20 cellular contexts compared by ENCODE assay signal in genomic region chr2:44250376-44250775, GRCh38. TPM values are rescaled to one million over a fixed set of nuclear protein-coding genes. Genes with fewer than 3 reads are reported as not detected.
DNase-seq lines count a peak whose midpoint lies in the region; ATAC-seq, FAIRE-seq and TF ChIP-seq lines count a peak whose summit lies in the region.
"Had no signal": no experiment of that assay in that cellular context is flagged by ENCODE, and none has a peak within 500 bp of the region (broad histone marks: within the 10 kb centered on the region; RNA-seq: fewer than 3 reads in every experiment).

No MANE protein-coding gene starts in this region.

- no peak for TF ChIP-seq CTCF in GM12865 (IDR thresholded peaks at IDR 0.05; ENCODE audit: insufficient read depth, low read depth, low read length, missing control alignments)
- no peak for TF ChIP-seq CTCF in MM.1S (IDR thresholded peaks at IDR 0.05; ENCODE audit: low read length)

- H2AFZ ChIP-seq in MM.1S (ENCODE audit: low read length) (peak overlapping the region; percentile 13; the same call in 1 of the 2 replicates), mesenchymal stem cell (ENCODE audit: low read depth, low read length) (no peak overlapping the region)

- H3K23ac ChIP-seq in mesenchymal stem cell (ENCODE audit: low read length in 2 of 2) = no peak overlapping the region

- H3K79me1 ChIP-seq in mesenchymal stem cell (replicated peaks; ENCODE audit: low read length, poor library complexity, severe bottlenecking) = no peaks in the 10 kb centered on the region

- FAIRE-seq in GM19239 (lab: Jason Lieb, UNC) = peak; percentile 88
- FAIRE-seq: colon had no signal

- no peak overlapping the region for H2BK15ac ChIP-seq in mesenchymal stem cell (ENCODE audit: low read depth, poor library complexity, severe bottlenecking)

- H3K27ac ChIP-seq in MM.1S (ENCODE audit: low read length) (peak overlapping the region; percentile 39; the same call in 1 of the 2 replicates), mesenchymal stem cell (ENCODE audit: low read length, poor library complexity, severe bottlenecking) (no peak overlapping the region)
- H3K27ac ChIP-seq: suprapubic skin had no signal

- H3K36me3 ChIP-seq in MM.1S (replicated peaks; ENCODE audit: insufficient read depth, low read length) (no peaks in the 10 kb centered on the region), mesenchymal stem cell (ENCODE audit: control insufficient read depth in 1 of 2, insufficient read depth in 2 of 2, low read depth in 1 of 2, low read length in 2 of 2) (no peaks in the 10 kb centered on the region)
- H3K36me3 ChIP-seq: suprapubic skin had no signal

- H3K27me3 ChIP-seq in MM.1S (replicated peaks; ENCODE audit: insufficient read depth, low read length) (no peaks in the 10 kb centered on the region), mesenchymal stem cell (ENCODE audit: control insufficient read depth in 1 of 2, insufficient read depth in 1 of 2, low read length in 2 of 2) (peaks cover 0 to 3% of the 10 kb centered on the region in 2 experiments)
- H3K27me3 ChIP-seq: suprapubic skin had no signal

- DNase-seq in GM12865 (ENCODE audit: low read depth) = peak; percentile 61
- DNase-seq in GM19239 (ENCODE audit: insufficient read length, low spot score) = peak; percentile 12
- DNase-seq in MM.1S = peak; percentile 71
- no peak for DNase-seq in NCI-H1417 (lab: John Stamatoyannopoulos, UW)
- DNase-seq in DMS53 (lab: John Stamatoyannopoulos, UW) = no peak
- no peak for DNase-seq in mesenchymal stem cell
- no peak for DNase-seq in DMS 273 treated with DMSO at 0.1 percent for 48 hours (lab: John Stamatoyannopoulos, UW)
- DNase-seq: ACHN; activated CD4-positive, alpha-beta memory T cell treated with anti-CD3 and anti-CD28 coated beads, Interleukin-2, amount 10 ng/mL, durations not matched to agents 7 days and 5 days; anterior cingulate cortex; hypothalamus; left colon; NCI-H2081 treated with DMSO at 0.1 percent for 48 hours; NCI-H774; posterior cingulate gyrus; T-helper 9 cell had no signal

- no peak overlapping the region for H2BK120ac ChIP-seq in mesenchymal stem cell (ENCODE audit: low read depth, low read length)

- WGBS in mesenchymal stem cell = 75% methylated on average over 3 of the region's 3 CpGs

- H3K4ac ChIP-seq in mesenchymal stem cell (ENCODE audit: low read depth in 1 of 2, low read length in 2 of 2) = peak overlapping the region in 1 of 2 experiments; percentile 21

- peak overlapping the region; percentile 47 for H3K4me2 ChIP-seq in MM.1S (ENCODE audit: low read depth, low read length)
- no peak overlapping the region for H3K4me2 ChIP-seq in mesenchymal stem cell (ENCODE audit: low read length, poor library complexity, severe bottlenecking)

- ATAC-seq in HG02798 (IDR thresholded peaks at IDR 0.05; ENCODE audit: poor library complexity, unreplicated experiment) = peak; percentile 59
- ATAC-seq: left colon, Right ventricle myocardium inferior had no signal

- H3K14ac ChIP-seq in mesenchymal stem cell (ENCODE audit: low read length in 2 of 2) = no peak overlapping the region

- H3K79me2 ChIP-seq in MM.1S (ENCODE audit: low read length) = no peaks in the 10 kb centered on the region

- H3K18ac ChIP-seq in mesenchymal stem cell (ENCODE audit: low read depth in 1 of 2, low read length in 2 of 2) = no peak overlapping the region

- H3K9ac ChIP-seq in MM.1S (ENCODE audit: low read length) = no peak overlapping the region
- no peak overlapping the region for H3K9ac ChIP-seq in mesenchymal stem cell (ENCODE audit: low read length)

- H4K20me1 ChIP-seq in MM.1S (ENCODE audit: insufficient read depth, low read length) = no peaks in the 10 kb centered on the region

- H4K8ac ChIP-seq in mesenchymal stem cell (ENCODE audit: low read length) = no peak overlapping the region

- H2AK5ac ChIP-seq in mesenchymal stem cell (ENCODE audit: low read length, severe bottlenecking) = no peak overlapping the region

- H3K4me1 ChIP-seq in MM.1S (ENCODE audit: low read length) (peaks cover 14% of the 10 kb centered on the region), mesenchymal stem cell (ENCODE audit: control insufficient read depth, insufficient read depth, low read depth, low read length) (peaks cover 6% of the 10 kb centered on the region)

- H3K4me3 ChIP-seq in GM12865 (ENCODE audit: low read depth, low read length) (no peak overlapping the region), MM.1S (ENCODE audit: low read length) (peak overlapping the region; percentile 14; the same call in 1 of the 2 replicates), mesenchymal stem cell (ENCODE audit: insufficient read depth in 1 of 2, low read depth in 1 of 2, low read length in 2 of 2) (no peak overlapping the region)
- H3K4me3 ChIP-seq: suprapubic skin had no signal

- no peaks in the 10 kb centered on the region for H3K9me2 ChIP-seq in MM.1S (replicated peaks; ENCODE audit: insufficient read depth, low read length)

- no peak overlapping the region for H4K91ac ChIP-seq in mesenchymal stem cell (ENCODE audit: low read length)

- no peak overlapping the region for H2BK12ac ChIP-seq in mesenchymal stem cell (ENCODE audit: low read length in 2 of 2)

- H2BK5ac ChIP-seq in mesenchymal stem cell (ENCODE audit: low read depth, low read length, poor library complexity, severe bottlenecking) = no peak overlapping the region

- peaks cover 5% of the 10 kb centered on the region; the same call in 1 of the 2 replicates for H3F3A ChIP-seq in MM.1S (ENCODE audit: insufficient read depth, low read length)

- H3K9me3 ChIP-seq in MM.1S (replicated peaks; ENCODE audit: insufficient read depth, low read length) (no peaks in the 10 kb centered on the region), mesenchymal stem cell (ENCODE audit: control insufficient read depth, low read length) (peaks cover 9% of the 10 kb centered on the region)
- H3K9me3 ChIP-seq: suprapubic skin had no signal

RNA-seq across cellular contexts. Expression of gene SLC3A1, which starts 24.9 kb away (rescaled TPM):
- polyA plus RNA-seq in mesenchymal stem cell (2013, experiment 1 of 2) = 0.15 TPM
- polyA plus RNA-seq in mesenchymal stem cell (2013, experiment 2 of 2) = 0.11 TPM

Comparison
In these comparisons a context has a peak if more than half of its experiments do, and no peak if none do; other contexts are left out.
1. DNase-seq: peak in GM12865 (single experiment), GM19239 (single experiment) and MM.1S (single experiment); none in NCI-H1417 (0 of 3), DMS53 (single experiment), mesenchymal stem cell (single experiment) and DMS 273 treated with DMSO at 0.1 percent for 48 hours (single experiment).